In genomic region chr3:190058486-190059241, GRCh38 we compare ENCODE assay signal across 10 cellular contexts.
DNase-seq lines count a peak whose midpoint lies in the region; ATAC-seq and TF ChIP-seq lines count a peak whose summit lies in the region.
"Had no signal": no experiment of that assay in that cellular context is flagged by ENCODE, and none has a peak within 500 bp of the region (broad histone marks: within the 10 kb centered on the region; RNA-seq: fewer than 3 reads in every experiment).

No MANE protein-coding gene starts in this region.

- DNase-seq in COLO829 (ENCODE audit: low spot score) (peak; percentile 41), WTC11 (ENCODE audit: low spot score) (no peak), inferior parietal cortex (ENCODE audit: extremely low spot score) (peak; percentile 32), pons (ENCODE audit: low spot score) (peak; percentile 84), breast epithelium (ENCODE audit: low spot score in 2 of 2) (no peak), iPS-NIHi11 (ENCODE audit: low spot score) (no peak), mesendoderm (no peak), glutamatergic neuron (no peak)
- DNase-seq: NCI-H510A treated with DMSO at 0.1 percent for 48 hours had no signal

- H3K4me2 ChIP-seq in mesendoderm (ENCODE audit: low read length) = no peak overlapping the region

- no peak overlapping the region for H2BK15ac ChIP-seq in mesendoderm (replicated peaks; ENCODE audit: low read depth)

- H3K4me3 ChIP-seq in breast epithelium = peak overlapping the region in 1 of 3 donors; percentile 9
- no peak overlapping the region for H3K4me3 ChIP-seq in mesendoderm (ENCODE audit: low read length)

- no peak overlapping the region for H4K5ac ChIP-seq in mesendoderm (ENCODE audit: low read length)

- no peaks in the 10 kb centered on the region for H3K4me1 ChIP-seq in breast epithelium
- peaks cover 2% of the 10 kb centered on the region for H3K4me1 ChIP-seq in mesendoderm (ENCODE audit: control insufficient read depth, low read depth, low read length)

- H3K27me3 Mint-ChIP-seq in WTC11 (ENCODE audit: low read depth) (no peaks in the 10 kb centered on the region), glutamatergic neuron (ENCODE audit: unreplicated experiment) (no peaks in the 10 kb centered on the region)

- no peak overlapping the region for H3K4ac ChIP-seq in mesendoderm (ENCODE audit: low read depth, low read length)

- no peak overlapping the region for H4K8ac ChIP-seq in mesendoderm (ENCODE audit: low read depth, low read length)

- no peak overlapping the region for H3K4me3 Mint-ChIP-seq in WTC11
- H3K4me3 Mint-ChIP-seq in glutamatergic neuron (ENCODE audit: unreplicated experiment) = no peak overlapping the region

- no peak overlapping the region for H3K9ac ChIP-seq in mesendoderm (ENCODE audit: low read length)

- H3K27me3 ChIP-seq in breast epithelium (no peaks in the 10 kb centered on the region), mesendoderm (ENCODE audit: insufficient read depth, low read length, poor library complexity) (no peaks in the 10 kb centered on the region)

- H3K79me2 ChIP-seq in mesendoderm (ENCODE audit: control insufficient read depth, insufficient read depth, low read length) = peaks cover 15% of the 10 kb centered on the region

- peaks cover 8% of the 10 kb centered on the region for H3K79me1 ChIP-seq in mesendoderm (ENCODE audit: low read length)

- POLR2A ChIA-PET in WTC11 (lab: Charles Lee) = no interaction called here

- TF ChIP-seq CTCF in WTC11 (IDR thresholded peaks at IDR 0.05) = no peak
- TF ChIP-seq CTCF in breast epithelium (IDR thresholded peaks at IDR 0.05) = no peak
- TF ChIP-seq CTCF in glutamatergic neuron (IDR thresholded peaks at IDR 0.05; ENCODE audit: partially characterized antibody, unreplicated experiment) = no peak

- CTCF ChIA-PET in WTC11 (lab: Charles Lee) = no interaction called here

- ATAC-seq in WTC11 = peak; percentile 38; the same call in 1 of the 2 replicates
- ATAC-seq: HCT116 had no signal

- no peak overlapping the region for H2BK120ac ChIP-seq in mesendoderm (ENCODE audit: low read depth, low read length)

- H3K36me3 ChIP-seq in breast epithelium = no peaks in the 10 kb centered on the region
- no peaks in the 10 kb centered on the region for H3K36me3 ChIP-seq in mesendoderm (ENCODE audit: control insufficient read depth, insufficient read depth, low read length)

- H3K9me3 ChIP-seq in breast epithelium = no peaks in the 10 kb centered on the region

- H2BK5ac ChIP-seq in mesendoderm (ENCODE audit: low read length) = no peak overlapping the region

- no peaks in the 10 kb centered on the region for H3K36me3 Mint-ChIP-seq in WTC11
- no peaks in the 10 kb centered on the region for H3K36me3 Mint-ChIP-seq in glutamatergic neuron (ENCODE audit: unreplicated experiment)

- no peak overlapping the region for H3K27ac Mint-ChIP-seq in WTC11
- no peak overlapping the region for H3K27ac Mint-ChIP-seq in glutamatergic neuron (ENCODE audit: unreplicated experiment)

- H3K56ac ChIP-seq in mesendoderm (ENCODE audit: low read length) = no peak overlapping the region

- no peak overlapping the region for H3K23ac ChIP-seq in mesendoderm (ENCODE audit: low read length)

- H3K9me3 Mint-ChIP-seq in WTC11 (no peaks in the 10 kb centered on the region), glutamatergic neuron (ENCODE audit: unreplicated experiment) (no peaks in the 10 kb centered on the region)

- intact Hi-C loops in breast epithelium (cut with DNase I; ENCODE audit: low total_unique reads) = no loop called here

- H3K27ac ChIP-seq in breast epithelium (peak overlapping the region in 1 of 2 donors; percentile 40), mesendoderm (ENCODE audit: low read depth, low read length) (no peak overlapping the region)

- WGBS in mesendoderm (ENCODE audit: extremely low coverage, insufficient coverage, low lambda C conversion rate) = no CpG with 5 or more reads among the region's 4 CpGs

- H3K4me1 Mint-ChIP-seq in WTC11 (peaks cover 53% of the 10 kb centered on the region), glutamatergic neuron (ENCODE audit: low read depth, unreplicated experiment) (peaks cover 2% of the 10 kb centered on the region)

- TF ChIP-seq POLR2A in breast epithelium (IDR thresholded peaks at IDR 0.05) = no peak

- no peak overlapping the region for H2AK5ac ChIP-seq in mesendoderm (ENCODE audit: low read length)

- no peak overlapping the region for H3K18ac ChIP-seq in mesendoderm (ENCODE audit: low read length)

TF ChIP-seq in WTC11, 78 proteins besides CTCF, POLR2A, EP300 and RAD21:
- no peak for TF ChIP-seq SP1 (CRISPR knock-in tag; conservative IDR thresholded peaks at IDR 0.05)
TF ChIP-seq in WTC11: peak in this region for 0.

Comparison
In these comparisons a context has a peak if more than half of its experiments do, and no peak if none do; other contexts are left out.
1. DNase-seq: peak in COLO829 (single experiment), inferior parietal cortex (single experiment) and pons (single experiment); none in WTC11 (single experiment), breast epithelium (0 of 2), iPS-NIHi11 (single experiment), mesendoderm (single experiment) and glutamatergic neuron (single experiment).